In genomic region chr6:387293-387694, GRCh38 we compare ENCODE assay signal across 21 cellular contexts. TPM values are rescaled to one million over a fixed set of nuclear protein-coding genes. Genes with fewer than 3 reads are reported as not detected.
A peak's percentile ranks its signal among the peaks of the same experiment; 100 is the strongest.
DNase-seq lines count a peak whose midpoint lies in the region; ATAC-seq, FAIRE-seq and TF ChIP-seq lines count a peak whose summit lies in the region.
"Had no signal": no experiment of that assay in that cellular context is flagged by ENCODE, and none has a peak within 500 bp of the region (broad histone marks: within the 10 kb centered on the region; RNA-seq: fewer than 3 reads in every experiment).

No MANE protein-coding gene starts in this region.

- POLR2A ChIA-PET in IMR-90 (lab: Charles Lee; ENCODE audit: unreplicated experiment) (no interaction called here), HepG2 (lab: Yijun Ruan, JAX) (no interaction called here)

- H3K23ac ChIP-seq in IMR-90 (ENCODE audit: low read depth, low read length), result no peak overlapping the region

- H2AK5ac ChIP-seq in IMR-90 (ENCODE audit: low read depth, low read length), result no peak overlapping the region

- H3K4ac ChIP-seq in IMR-90 (ENCODE audit: low read depth, low read length), result no peak overlapping the region

- FAIRE-seq in bronchial epithelial cell (lab: Jason Lieb, UNC), result peak; percentile 60
- no peak for FAIRE-seq in HepG2 (lab: Jason Lieb, UNC)
- FAIRE-seq: TTC549 had no signal

- H2BK5ac ChIP-seq in IMR-90 (ENCODE audit: low read depth, low read length, poor library complexity, severe bottlenecking), result no peak overlapping the region

- TF ChIP-seq RAD21 in IMR-90 (IDR thresholded peaks at IDR 0.05; ENCODE audit: low read length), result no peak
- no peak for TF ChIP-seq RAD21 in HepG2 (CRISPR knock-in tag; IDR thresholded peaks at IDR 0.05)

- H3K27ac ChIP-seq in GM23248, result no peak overlapping the region
- H3K27ac ChIP-seq in IMR-90 (ENCODE audit: insufficient read depth, low read length), result no peak overlapping the region
- H3K27ac ChIP-seq in HepG2 (ENCODE audit: extremely low read length, insufficient read depth, low read length), result no peak overlapping the region
- no peak overlapping the region for H3K27ac ChIP-seq in vagina
- H3K27ac ChIP-seq: esophagus squamous epithelium, lower lobe of right lung had no signal

- no peaks in the 10 kb centered on the region for H3K9me3 ChIP-seq in GM23248 (ENCODE audit: low read depth)
- H3K9me3 ChIP-seq in IMR-90 (ENCODE audit: control insufficient read depth, insufficient read depth, low read length), result no peaks in the 10 kb centered on the region
- H3K9me3 ChIP-seq in HepG2 (ENCODE audit: low read length), result no peaks in the 10 kb centered on the region
- no peaks in the 10 kb centered on the region for H3K9me3 ChIP-seq in vagina
- H3K9me3 ChIP-seq: esophagus squamous epithelium, lower lobe of right lung had no signal

- no peak overlapping the region for H4K91ac ChIP-seq in IMR-90 (ENCODE audit: insufficient read depth, low read depth, low read length)

- H2BK20ac ChIP-seq in IMR-90 (ENCODE audit: low read depth, low read length), result no peak overlapping the region

- intact Hi-C loops in IMR-90 (cut with micrococcal nuclease) (no loop called here), HepG2 (cut with micrococcal nuclease; ENCODE audit: unreplicated experiment) (no loop called here), vagina (cut with DNase I) (no loop called here)

- no peak overlapping the region for H3K18ac ChIP-seq in IMR-90 (ENCODE audit: low read depth, low read length)

- H3K4me1 ChIP-seq in GM23248 (ENCODE audit: insufficient read depth) (no peaks in the 10 kb centered on the region), IMR-90 (ENCODE audit: control insufficient read depth, insufficient read depth, low read length) (peaks cover 6% of the 10 kb centered on the region; the same call in 1 of the 2 replicates), HepG2 (ENCODE audit: insufficient read depth, low read length) (no peaks in the 10 kb centered on the region), vagina (peaks cover 8% of the 10 kb centered on the region)

- H3K9ac ChIP-seq in GM23248 (no peak overlapping the region), IMR-90 (ENCODE audit: low read depth, low read length) (no peak overlapping the region), HepG2 (ENCODE audit: insufficient read depth, low read depth, low read length) (no peak overlapping the region)

- H4K20me1 ChIP-seq in GM23248 (ENCODE audit: insufficient read depth), result no peaks in the 10 kb centered on the region
- H4K20me1 ChIP-seq in IMR-90 (ENCODE audit: insufficient read depth, low read length), result no peaks in the 10 kb centered on the region
- no peaks in the 10 kb centered on the region for H4K20me1 ChIP-seq in HepG2 (ENCODE audit: insufficient read depth, low read length)

- H3K79me2 ChIP-seq in GM23248 (ENCODE audit: insufficient read depth) (no peaks in the 10 kb centered on the region), HepG2 (ENCODE audit: insufficient read depth, low read length) (no peaks in the 10 kb centered on the region)

- H3K4me2 ChIP-seq in GM23248 (ENCODE audit: unreplicated experiment) (no peak overlapping the region), IMR-90 (ENCODE audit: low read depth, low read length) (no peak overlapping the region), HepG2 (ENCODE audit: low read depth, low read length) (no peak overlapping the region)

- TF ChIP-seq EP300 in HepG2 (IDR thresholded peaks at IDR 0.05; ENCODE audit: low read depth in 2 of 2, low read length in 2 of 2) (no peak), HepG2 (CRISPR knock-in tag; IDR thresholded peaks at IDR 0.05; ENCODE audit: borderline replicate concordance) (no peak)

- BruUV-seq in IMR-90 (replicated peaks; lab: Mats Ljungman, UMichigan) (no TSS peak), HepG2 (replicated peaks; lab: Mats Ljungman, UMichigan) (no TSS peak)

- DNase-seq in GM23248 (peak; percentile 47), IMR-90 (peak; percentile 54), bronchial epithelial cell (ENCODE audit: low read depth) (no peak), HepG2 (ENCODE audit: low spot score) (no peak), T-helper 2 cell (no peak), vagina (ENCODE audit: extremely low spot score in 2 of 2) (no peak), middle frontal gyrus (ENCODE audit: extremely low spot score, low spot score) (no peak)
- DNase-seq: activated CD8-positive, alpha-beta memory T cell treated with anti-CD3 and anti-CD28 coated beads for 24 hours; activated naive CD4-positive, alpha-beta T cell treated with anti-CD3 and anti-CD28 coated beads for 36 hours; activated T-cell treated with anti-CD3 and anti-CD28 coated beads, Interleukin-2, amount 50 U/mL, for 4 hours; effector CD4-positive, alpha-beta T cell; esophagus squamous epithelium; immature natural killer cell; lower lobe of right lung; NCI-H1092 treated with DMSO at 0.1 percent for 48 hours; NCI-H2081 treated with DMSO at 0.1 percent for 48 hours; Right ventricle myocardium superior; stimulated activated CD4-positive, alpha-beta T cell treated with anti-CD3 and anti-CD28 coated beads, Interleukin-12 subunit alpha, Interleukin-12 subunit beta, amount 100 ng/mL, for 4 hours had no signal

- H3K79me1 ChIP-seq in IMR-90 (ENCODE audit: low read depth in 1 of 2, low read length in 2 of 2), result no peaks in the 10 kb centered on the region

- H2AFZ ChIP-seq in GM23248 (no peak overlapping the region), IMR-90 (replicated peaks; ENCODE audit: low read length, poor library complexity) (no peak overlapping the region), HepG2 (ENCODE audit: low read length) (no peak overlapping the region)

- dilution Hi-C loops in IMR-90 (cut with HindIII; ENCODE audit: low sequenced_read_pairs, unreplicated experiment), result no loop called here

- H3K9me2 ChIP-seq in GM23248 (ENCODE audit: insufficient read depth), result no peaks in the 10 kb centered on the region

- H3K27me3 ChIP-seq in GM23248 (replicated peaks; ENCODE audit: insufficient read depth) (peaks cover 45% of the 10 kb centered on the region), IMR-90 (ENCODE audit: control insufficient read depth, insufficient read depth, low read length) (peaks cover 60% of the 10 kb centered on the region), bronchial epithelial cell (ENCODE audit: control insufficient read depth, insufficient read depth, low read length) (peaks cover 35% of the 10 kb centered on the region), HepG2 (ENCODE audit: control insufficient read depth in 1 of 2, insufficient read depth in 2 of 2, low read length in 2 of 2) (peaks cover 14 to 62% of the 10 kb centered on the region in 2 experiments; a peak in 4 of 5 replicates), vagina (no peaks in the 10 kb centered on the region)

- no peak overlapping the region for H3K14ac ChIP-seq in IMR-90 (replicated peaks; ENCODE audit: low read depth, low read length)

- H3K56ac ChIP-seq in IMR-90 (ENCODE audit: extremely low read depth, insufficient read depth, low read length), result no peak overlapping the region

- H4K8ac ChIP-seq in IMR-90 (ENCODE audit: low read depth in 2 of 2, low read length in 2 of 2), result no peak overlapping the region

- H2BK15ac ChIP-seq in IMR-90 (ENCODE audit: low read depth, low read length), result no peak overlapping the region

- no peaks in the 10 kb centered on the region for H3K9me1 ChIP-seq in IMR-90 (ENCODE audit: insufficient read depth, low read length)

- WGBS in GM23248 (ENCODE audit: low coverage in 1 of 2, low lambda C conversion rate in 2 of 2, missing lambda C conversion rate in 2 of 2), 2 experiments, result 60 to 63% methylated on average over 10 of the region's 10 CpGs
- WGBS in IMR-90 (ENCODE audit: extremely low coverage in 2 of 2, insufficient read length in 1 of 2), 2 experiments, result no CpG with 5 or more reads among the region's 10 CpGs
- WGBS in HepG2 (ENCODE audit: low lambda C conversion rate), result 45% methylated on average over 10 of the region's 10 CpGs

- TF ChIP-seq POLR2A in IMR-90 (IDR thresholded peaks at IDR 0.05; ENCODE audit: low read depth, low read length), result no peak
- TF ChIP-seq POLR2A in HepG2 (IDR thresholded peaks at IDR 0.05; ENCODE audit: insufficient read depth in 1 of 2, low read depth in 2 of 2, low read length in 2 of 2), result no peak
- TF ChIP-seq POLR2A in vagina (IDR thresholded peaks at IDR 0.05), result no peak

- no peak overlapping the region for H2AK9ac ChIP-seq in IMR-90 (replicated peaks; ENCODE audit: low read depth, low read length, poor library complexity)

- 0 out of 2 replicates have a peak, but pooled peaks have one; percentile 21 for ATAC-seq in IMR-90 (ENCODE audit: low read depth)
- no peak for ATAC-seq in HepG2
- ATAC-seq in HG03442 (IDR thresholded peaks at IDR 0.05; ENCODE audit: unreplicated experiment), result no peak
- ATAC-seq: activated T-cell treated with anti-CD3 and anti-CD28 coated beads, Interleukin-2, amount 50 U/mL, for 4 hours; lower lobe of right lung had no signal

- TF ChIP-seq CTCF in IMR-90 (conservative IDR thresholded peaks at IDR 0.05; ENCODE audit: low read depth, low read length) (no peak), bronchial epithelial cell (IDR thresholded peaks at IDR 0.05; ENCODE audit: insufficient read depth, low read length, severe bottlenecking) (no peak), HepG2 (CRISPR knock-in tag; IDR thresholded peaks at IDR 0.05) (no peak), vagina (IDR thresholded peaks at IDR 0.05) (no peak)

- no peak overlapping the region for H4K5ac ChIP-seq in IMR-90 (ENCODE audit: low read depth, low read length)

- H3K36me3 ChIP-seq in GM23248 (ENCODE audit: low read depth) (no peaks in the 10 kb centered on the region), IMR-90 (ENCODE audit: control insufficient read depth, insufficient read depth, low read length) (no peaks in the 10 kb centered on the region), bronchial epithelial cell (ENCODE audit: control insufficient read depth, insufficient read depth, low read length) (no peaks in the 10 kb centered on the region), HepG2 (replicated peaks in 1 of 2; ENCODE audit: control insufficient read depth in 1 of 2, insufficient read depth in 2 of 2, low read length in 2 of 2) (no peaks in the 10 kb centered on the region), vagina (no peaks in the 10 kb centered on the region)
- H3K36me3 ChIP-seq: esophagus squamous epithelium, lower lobe of right lung had no signal

- in situ Hi-C loops in GM23248 (cut with MboI) (no loop called here), IMR-90 (cut with MboI; ENCODE audit: low sequenced_read_pairs) (no loop called here), HepG2 (cut with HindIII; ENCODE audit: extremely low pct_ligation_motif_present, low pct_unique_long_range_greater_than_20kb) (no loop called here)

- CTCF ChIA-PET in IMR-90 (lab: Yijun Ruan, JAX) (no interaction called here), HepG2 (lab: Yijun Ruan, JAX; ENCODE audit: low intra/inter-chr PET ratio, low total read pairs) (no interaction called here)

- no peak overlapping the region for H2BK120ac ChIP-seq in IMR-90 (ENCODE audit: low read depth, low read length)

- no peaks in the 10 kb centered on the region for H3F3A ChIP-seq in GM23248 (ENCODE audit: insufficient read depth)

- H3K4me3 ChIP-seq in GM23248, result no peak overlapping the region
- H3K4me3 ChIP-seq in IMR-90 (ENCODE audit: insufficient read depth, low read depth, low read length), result no peak overlapping the region
- no peak overlapping the region for H3K4me3 ChIP-seq in bronchial epithelial cell (ENCODE audit: low read depth, low read length)
- H3K4me3 ChIP-seq in HepG2 (replicated peaks in 1 of 3; ENCODE audit: insufficient read depth in 1 of 3, low read depth in 2 of 3, low read length in 3 of 3), result no peak overlapping the region
- no peak overlapping the region for H3K4me3 ChIP-seq in vagina
- H3K4me3 ChIP-seq: esophagus squamous epithelium, lower lobe of right lung had no signal

RNA-seq across cellular contexts. Expression of gene IRF4, which starts 4.3 kb away (rescaled TPM):
- not detected in 2 replicates for total RNA-seq in GM23248 (2014; rRNA removed; shearing (Covaris generic))
- 0.23 and 0.70 TPM in 2 replicates for polyA plus RNA-seq in GM23248 (2016; fragmentation: Nextera tagmentation; extraction: Ambion mirVana)
- total RNA-seq in IMR-90 (2012; rRNA removed), result not detected in 2 replicates
- not detected in 2 replicates for polyA plus RNA-seq in IMR-90 (2012; rRNA removed)
- polyA plus RNA-seq in IMR-90 (2012; cell fraction: cytosol; rRNA removed), result not detected in 2 replicates
- polyA plus RNA-seq in IMR-90 (2012; cell fraction: nucleus; rRNA removed; ENCODE audit: low replicate concordance), result 0.01 and 0.08 TPM in 2 replicates
- not detected in 2 replicates for total RNA-seq in bronchial epithelial cell
- 0.07 and 0.09 TPM in 2 replicates for total RNA-seq in HepG2 (2016; rRNA removed; fragmentation: Illumina TruSeq; extraction: Trizol)
- total RNA-seq in HepG2 (2016; cell fraction: cytosol; rRNA removed; fragmentation: Illumina TruSeq; extraction: Trizol; ENCODE audit: low read depth), result not detected in 2 replicates
- total RNA-seq in HepG2 (2016; cell fraction: insoluble cytoplasmic fraction; rRNA removed; fragmentation: Illumina TruSeq; extraction: Trizol), result 0.06 and 0.13 TPM in 2 replicates
- total RNA-seq in HepG2 (2016; cell fraction: membrane; rRNA removed; fragmentation: Illumina TruSeq; extraction: Trizol), result 0.19 and 0.21 TPM in 2 replicates
- 0.09 TPM in 1 of 2 replicates, not detected in the other for total RNA-seq in HepG2 (2016; cell fraction: nucleus; rRNA removed; fragmentation: Illumina TruSeq; extraction: Trizol)
- polyA plus RNA-seq in HepG2 (2011; rRNA removed), result 0.07 TPM in 2 replicates
- polyA plus RNA-seq in HepG2 (2011; cell fraction: cytosol; rRNA removed), result 0.04 and 0.24 TPM in 2 replicates
- 0.16 and 0.51 TPM in 2 replicates for polyA plus RNA-seq in HepG2 (2011; cell fraction: nucleus; rRNA removed)
- 0.04 and 0.11 TPM in 2 replicates for polyA plus RNA-seq in HepG2 (2012)
- polyA plus RNA-seq in HepG2 (2016; cell fraction: cytosol; fragmentation: Illumina TruSeq; extraction: Trizol; ENCODE audit: low read depth), result not detected in 2 replicates
- 0.09 and 0.10 TPM in 2 replicates for polyA plus RNA-seq in HepG2 (2016; cell fraction: insoluble cytoplasmic fraction; fragmentation: Illumina TruSeq; extraction: Trizol; ENCODE audit: low read depth)
- polyA plus RNA-seq in HepG2 (2016; cell fraction: membrane; fragmentation: Illumina TruSeq; extraction: Trizol; ENCODE audit: low read depth), result 0.03 and 0.05 TPM in 2 replicates
- polyA plus RNA-seq in HepG2 (2016; cell fraction: nucleus; fragmentation: Illumina TruSeq; extraction: Trizol; ENCODE audit: insufficient read depth, low read depth), result 0.11 and 0.30 TPM in 2 replicates
- 0.72 TPM in 1 of 2 replicates, not detected in the other for polyA minus RNA-seq in HepG2 (2011; rRNA and poly(A)+ RNA removed; ENCODE audit: low replicate concordance)
- polyA minus RNA-seq in HepG2 (2011; cell fraction: cytosol; rRNA and poly(A)+ RNA removed), result not detected in 2 replicates
- polyA minus RNA-seq in HepG2 (2011; cell fraction: nucleus; rRNA and poly(A)+ RNA removed), result 0.12 and 0.13 TPM in 2 replicates
- total RNA-seq in vagina, result 2.9 TPM
- total RNA-seq: myocyte had no signal

Comparison
In these comparisons a context has a peak if more than half of its experiments do, and no peak if none do; other contexts are left out.
1. DNase-seq: peak in GM23248 (single experiment) and IMR-90 (single experiment); none in bronchial epithelial cell (single experiment), HepG2 (single experiment), T-helper 2 cell (0 of 5), vagina (0 of 2) and middle frontal gyrus (single experiment).